In genomic region chr2:227147023-227147422, GRCh38 we compare ENCODE assay signal across 17 cellular contexts. TPM values are rescaled to one million over a fixed set of nuclear protein-coding genes. Genes with fewer than 3 reads are reported as not detected.
"Had no signal": no experiment of that assay in that cellular context is flagged by ENCODE, and none has a peak within 500 bp of the region (broad histone marks: within the 10 kb centered on the region; RNA-seq: fewer than 3 reads in every experiment).

No MANE protein-coding gene starts in this region.

- H3K27ac ChIP-seq: esophagus muscularis mucosa, neural progenitor cell, spleen, transverse colon had no signal

- H3K4me3 ChIP-seq: esophagus muscularis mucosa, neural progenitor cell, spleen, transverse colon had no signal

- H3K4me1 ChIP-seq: esophagus muscularis mucosa, neural progenitor cell, spleen, transverse colon had no signal

- H3K27me3 Mint-ChIP-seq: stimulated activated memory B cell treated with anti-CD40 and anti-IgM and Interleukin-4, amounts not matched to agents 10 μg/mL and 1 μg/mL and 100 μg/mL, for 72 hours had no signal

- H2AFZ ChIP-seq: neural progenitor cell had no signal

- H3K4me3 Mint-ChIP-seq: activated CD4-positive, alpha-beta T cell treated with anti-CD3 and anti-CD28 coated beads, Interleukin-2, amount 10 ng/mL, durations not matched to agents 7 days and 5 days; activated naive CD4-positive, alpha-beta T cell treated with anti-CD3 and anti-CD28 coated beads, Interleukin-2, amount 50 U/mL, for 24 hours; brain; neural progenitor cell; stimulated activated memory B cell treated with anti-CD40 and anti-IgM and Interleukin-4, amounts not matched to agents 10 μg/mL and 1 μg/mL and 100 μg/mL, for 72 hours; T-helper 17 cell had no signal

- DNase-seq: activated CD4-positive, alpha-beta T cell treated with anti-CD3 and anti-CD28 coated beads, Interleukin-2, amount 10 ng/mL, durations not matched to agents 7 days and 5 days; activated CD4-positive, CD25-positive, alpha-beta regulatory T cell; activated effector memory CD4-positive, alpha-beta T cell treated with Interleukin-2 at 50 U/mL for 16 hours; activated T-cell treated with anti-CD3 and anti-CD28 coated beads, Interleukin-2, amount 50 U/mL, for 1 hour; hippocampal formation; kidney glomerular epithelial cell; right cardiac atrium; spleen; stimulated activated CD4-positive, alpha-beta T cell treated with anti-CD3 and anti-CD28 coated beads, Interleukin-1b, Interleukin-23, amount 100 ng/mL, for 48 hours; T-helper 17 cell; transverse colon had no signal

- H3K36me3 ChIP-seq: esophagus muscularis mucosa, neural progenitor cell, spleen, transverse colon had no signal

- H3K27ac Mint-ChIP-seq: activated CD4-positive, alpha-beta T cell treated with anti-CD3 and anti-CD28 coated beads, Interleukin-2, amount 10 ng/mL, durations not matched to agents 7 days and 5 days; activated naive CD4-positive, alpha-beta T cell treated with anti-CD3 and anti-CD28 coated beads, Interleukin-2, amount 50 U/mL, for 24 hours; brain; neural progenitor cell; stimulated activated memory B cell treated with anti-CD40 and anti-IgM and Interleukin-4, amounts not matched to agents 10 μg/mL and 1 μg/mL and 100 μg/mL, for 72 hours; T-helper 17 cell had no signal

- H3K27me3 ChIP-seq: esophagus muscularis mucosa, neural progenitor cell, spleen, transverse colon had no signal

- H3K4me1 Mint-ChIP-seq: activated CD4-positive, alpha-beta T cell treated with anti-CD3 and anti-CD28 coated beads, Interleukin-2, amount 10 ng/mL, durations not matched to agents 7 days and 5 days; activated naive CD4-positive, alpha-beta T cell treated with anti-CD3 and anti-CD28 coated beads, Interleukin-2, amount 50 U/mL, for 24 hours; brain; neural progenitor cell; T-helper 17 cell had no signal

- ATAC-seq: right cardiac atrium; stimulated activated memory B cell treated with anti-CD40 and anti-IgM and Interleukin-4, amounts not matched to agents 10 μg/mL and 1 μg/mL and 100 μg/mL, for 72 hours; T-helper 17 cell had no signal

- H3K36me3 Mint-ChIP-seq: activated naive CD4-positive, alpha-beta T cell treated with anti-CD3 and anti-CD28 coated beads, Interleukin-2, amount 50 U/mL, for 24 hours; brain; neural progenitor cell had no signal

RNA-seq across cellular contexts. Expression of gene COL4A3, which starts 17.4 kb away (rescaled TPM):
- total RNA-seq: activated CD4-positive, alpha-beta T cell treated with anti-CD3 and anti-CD28 coated beads, Interleukin-2, amount 10 ng/mL, durations not matched to agents 7 days and 5 days; glomerular endothelial cell had no signal
